20 cellular contexts compared by ENCODE assay signal in the genomic region with DNA sequence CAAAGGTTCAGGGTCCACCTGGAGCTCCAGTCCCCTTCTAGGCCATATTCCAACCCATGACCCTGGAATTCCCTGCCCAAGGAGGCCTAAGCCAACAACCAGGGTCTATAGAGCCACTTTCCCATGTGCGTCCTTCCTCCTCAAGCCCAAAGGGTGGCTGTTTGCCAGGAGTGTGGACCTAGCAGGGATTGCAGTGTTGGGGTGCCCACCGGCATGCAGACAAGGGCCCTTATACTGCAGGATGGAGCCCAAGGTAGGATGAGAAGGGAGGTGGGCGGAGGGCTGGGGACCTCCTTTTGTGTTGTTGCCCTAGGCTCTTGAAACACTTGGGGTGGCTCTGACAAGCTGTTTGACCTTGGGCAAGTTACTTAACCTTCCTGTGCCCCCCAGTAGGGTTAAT. TPM values are rescaled to one million over a fixed set of nuclear protein-coding genes. Genes with fewer than 3 reads are reported as not detected.
DNase-seq lines count a peak whose midpoint lies in the region; ATAC-seq, FAIRE-seq and TF ChIP-seq lines count a peak whose summit lies in the region.
"Had no signal": no experiment of that assay in that cellular context is flagged by ENCODE, and none has a peak within 500 bp of the region (broad histone marks: within the 10 kb centered on the region; RNA-seq: fewer than 3 reads in every experiment).

No MANE protein-coding gene starts in this region.

- peaks cover 13% of the 10 kb centered on the region for H3K27me3 Mint-ChIP-seq in stimulated activated memory B cell treated with anti-CD40 and anti-IgM and Interleukin-4, amounts not matched to agents 10 μg/mL and 1 μg/mL and 100 μg/mL, for 72 hours

- no peaks in the 10 kb centered on the region for H3K36me3 Mint-ChIP-seq in stimulated activated memory B cell treated with anti-CD40 and anti-IgM and Interleukin-4, amounts not matched to agents 10 μg/mL and 1 μg/mL and 100 μg/mL, for 72 hours

- H3K27ac ChIP-seq in caudate nucleus (ENCODE audit: low read depth, low read length), result peak overlapping the region; percentile 58
- H3K27ac ChIP-seq: KMS-11, SJSA1 had no signal

- no peak for ATAC-seq in stimulated activated memory B cell treated with anti-CD40 and anti-IgM and Interleukin-4, amounts not matched to agents 10 μg/mL and 1 μg/mL and 100 μg/mL, for 72 hours
- ATAC-seq in left cardiac atrium, result no peak
- ATAC-seq: HepG2 had no signal

- no peak for TF ChIP-seq CTCF in D721Med (IDR thresholded peaks at IDR 0.05; ENCODE audit: insufficient read depth, missing control alignments)

- no peak overlapping the region for H3K4me3 Mint-ChIP-seq in stimulated activated memory B cell treated with anti-CD40 and anti-IgM and Interleukin-4, amounts not matched to agents 10 μg/mL and 1 μg/mL and 100 μg/mL, for 72 hours

- peaks cover 39% of the 10 kb centered on the region for H3K4me1 Mint-ChIP-seq in stimulated activated memory B cell treated with anti-CD40 and anti-IgM and Interleukin-4, amounts not matched to agents 10 μg/mL and 1 μg/mL and 100 μg/mL, for 72 hours

- peak overlapping the region; percentile 88 for H3K27ac Mint-ChIP-seq in stimulated activated memory B cell treated with anti-CD40 and anti-IgM and Interleukin-4, amounts not matched to agents 10 μg/mL and 1 μg/mL and 100 μg/mL, for 72 hours

- intact Hi-C loops in left cardiac atrium (cut with DNase I), result loop anchor here in 1 of 2 donors (10.0 kb wide), 1 partner anchor 69 kb away; no protein-coding TSS in a partner anchor

- no peaks in the 10 kb centered on the region for H3K9me3 Mint-ChIP-seq in stimulated activated memory B cell treated with anti-CD40 and anti-IgM and Interleukin-4, amounts not matched to agents 10 μg/mL and 1 μg/mL and 100 μg/mL, for 72 hours

- DNase-seq in activated effector memory CD4-positive, alpha-beta T cell treated with anti-CD3 and anti-CD28 coated beads, Interleukin-2, amount 50 U/mL, for 16 hours, result peak; percentile 14
- no peak for DNase-seq in activated effector memory CD4-positive, alpha-beta T cell treated with Interleukin-2 at 50 U/mL for 16 hours
- DNase-seq in caudate nucleus (lab: John Stamatoyannopoulos, UW), result no peak
- DNase-seq in mesenteric fat pad (ENCODE audit: low spot score), result peak; percentile 45
- DNase-seq in NCI-H524 treated with DMSO at 0.1 percent for 48 hours (lab: John Stamatoyannopoulos, UW), result no peak
- no peak for DNase-seq in left cardiac atrium
- no peak for DNase-seq in D721Med (ENCODE audit: insufficient read length, low spot score)
- DNase-seq: 8988T, DND-41, GF-D8, MG63, NCI-H1105, NCI-H187, NCI-H526 treated with DMSO at 0.1 percent for 48 hours, OCI-M1, RPMI8226 had no signal

- FAIRE-seq in D721Med (lab: Jason Lieb, UNC), result no peak
- FAIRE-seq: HepG2 had no signal

RNA-seq across cellular contexts. Expression of a gene that starts 19.7 kb away (rescaled TPM):
- total RNA-seq in mesenteric fat pad (3.9 TPM), left cardiac atrium (10 to 100 TPM; 14.0 to 18.7 TPM)

RNA-seq across cellular contexts. Expression of a gene that starts 32.0 kb away (rescaled TPM):
- total RNA-seq in mesenteric fat pad, result 9.5 TPM
- total RNA-seq in left cardiac atrium, result 1 to 10 TPM in 1 of 2 donors, under 1 TPM in 1; 0.18 to 1.2 TPM

Comparison
In these comparisons a context has a peak if more than half of its experiments do, and no peak if none do; other contexts are left out.
1. DNase-seq: peak in activated effector memory CD4-positive, alpha-beta T cell treated with anti-CD3 and anti-CD28 coated beads, Interleukin-2, amount 50 U/mL, for 16 hours (single experiment) and mesenteric fat pad (single experiment); none in activated effector memory CD4-positive, alpha-beta T cell treated with Interleukin-2 at 50 U/mL for 16 hours (single experiment), caudate nucleus (0 of 61), NCI-H524 treated with DMSO at 0.1 percent for 48 hours (single experiment), left cardiac atrium (single experiment) and D721Med (single experiment).